ENCODE assay signal across 1 cellular context in the genomic region with DNA sequence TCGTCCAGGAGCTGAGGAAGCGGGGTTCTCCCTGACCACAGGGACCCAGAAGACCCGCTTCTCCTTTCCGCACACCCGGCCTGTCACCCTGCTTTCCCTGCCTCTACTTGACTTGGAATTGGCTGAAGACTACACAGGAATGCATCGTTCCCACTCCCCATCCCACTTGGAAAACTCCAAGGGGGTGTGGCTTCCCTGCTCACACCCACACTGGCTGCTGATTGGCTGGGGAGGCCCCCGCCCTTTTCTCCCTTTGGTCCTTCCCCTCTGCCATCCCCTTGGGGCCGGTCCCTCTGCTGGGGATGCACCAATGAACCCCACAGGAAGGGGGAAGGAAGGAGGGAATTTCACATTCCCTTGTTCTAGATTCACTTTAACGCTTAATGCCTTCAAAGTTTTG.
A peak's percentile ranks its signal among the peaks of the same experiment; 100 is the strongest.
TF ChIP-seq lines count a peak whose summit lies in the region.

No MANE protein-coding gene starts in this region.

TF ChIP-seq in K562, 482 proteins besides CTCF, POLR2A, EP300 and RAD21 (continued from another document and continues in another):
- TF ChIP-seq FOXK2 (conservative IDR thresholded peaks at IDR 0.05 in 1 of 2, IDR thresholded peaks at IDR 0.05 in 1 of 2; ENCODE audit: low read depth in 2 of 2) = peak in 1 of 2 experiments; percentile 86; a peak in 2 of 4 replicates
- TF ChIP-seq PHB (CRISPR knock-in tag; IDR thresholded peaks at IDR 0.05) = no peak
- no peak for TF ChIP-seq NONO (IDR thresholded peaks at IDR 0.05; ENCODE audit: low read depth in 2 of 2, low read length in 1 of 2)
- TF ChIP-seq, protein P1, sequence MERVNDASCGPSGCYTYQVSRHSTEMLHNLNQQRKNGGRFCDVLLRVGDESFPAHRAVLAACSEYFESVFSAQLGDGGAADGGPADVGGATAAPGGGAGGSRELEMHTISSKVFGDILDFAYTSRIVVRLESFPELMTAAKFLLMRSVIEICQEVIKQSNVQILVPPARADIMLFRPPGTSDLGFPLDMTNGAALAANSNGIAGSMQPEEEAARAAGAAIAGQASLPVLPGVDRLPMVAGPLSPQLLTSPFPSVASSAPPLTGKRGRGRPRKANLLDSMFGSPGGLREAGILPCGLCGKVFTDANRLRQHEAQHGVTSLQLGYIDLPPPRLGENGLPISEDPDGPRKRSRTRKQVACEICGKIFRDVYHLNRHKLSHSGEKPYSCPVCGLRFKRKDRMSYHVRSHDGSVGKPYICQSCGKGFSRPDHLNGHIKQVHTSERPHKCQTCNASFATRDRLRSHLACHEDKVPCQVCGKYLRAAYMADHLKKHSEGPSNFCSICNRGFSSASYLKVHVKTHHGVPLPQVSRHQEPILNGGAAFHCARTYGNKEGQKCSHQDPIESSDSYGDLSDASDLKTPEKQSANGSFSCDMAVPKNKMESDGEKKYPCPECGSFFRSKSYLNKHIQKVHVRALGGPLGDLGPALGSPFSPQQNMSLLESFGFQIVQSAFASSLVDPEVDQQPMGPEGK (CRISPR knock-in tag; IDR thresholded peaks at IDR 0.05; ENCODE audit: borderline replicate concordance) = no peak
- TF ChIP-seq ZNF408 (CRISPR knock-in tag; IDR thresholded peaks at IDR 0.05; ENCODE audit: low read depth) = no peak
- TF ChIP-seq ZBTB1 (CRISPR knock-in tag; IDR thresholded peaks at IDR 0.05; ENCODE audit: borderline replicate concordance, low read depth) = no peak
- no peak for TF ChIP-seq SIX5 (IDR thresholded peaks at IDR 0.05; ENCODE audit: borderline replicate concordance in 1 of 2, insufficient read depth in 1 of 2, low read depth in 1 of 2, low read length in 2 of 2)
- no peak for TF ChIP-seq MAFF (IDR thresholded peaks at IDR 0.05; ENCODE audit: low read length)
- no peak for TF ChIP-seq CHCHD3 (CRISPR knock-in tag; IDR thresholded peaks at IDR 0.05)
- no peak for TF ChIP-seq PML (IDR thresholded peaks at IDR 0.05; ENCODE audit: low read length)
- no peak for TF ChIP-seq NRF1 (conservative IDR thresholded peaks at IDR 0.05 in 1 of 2, IDR thresholded peaks at IDR 0.05 in 1 of 2)
- no peak for TF ChIP-seq RHOXF2B (CRISPR knock-in tag; conservative IDR thresholded peaks at IDR 0.05)
- no peak for TF ChIP-seq PHF8 (IDR thresholded peaks at IDR 0.05; ENCODE audit: borderline replicate concordance, low read length)
- TF ChIP-seq MXI1 (IDR thresholded peaks at IDR 0.05; ENCODE audit: low read depth, low read length) = no peak
- TF ChIP-seq, protein P2, sequence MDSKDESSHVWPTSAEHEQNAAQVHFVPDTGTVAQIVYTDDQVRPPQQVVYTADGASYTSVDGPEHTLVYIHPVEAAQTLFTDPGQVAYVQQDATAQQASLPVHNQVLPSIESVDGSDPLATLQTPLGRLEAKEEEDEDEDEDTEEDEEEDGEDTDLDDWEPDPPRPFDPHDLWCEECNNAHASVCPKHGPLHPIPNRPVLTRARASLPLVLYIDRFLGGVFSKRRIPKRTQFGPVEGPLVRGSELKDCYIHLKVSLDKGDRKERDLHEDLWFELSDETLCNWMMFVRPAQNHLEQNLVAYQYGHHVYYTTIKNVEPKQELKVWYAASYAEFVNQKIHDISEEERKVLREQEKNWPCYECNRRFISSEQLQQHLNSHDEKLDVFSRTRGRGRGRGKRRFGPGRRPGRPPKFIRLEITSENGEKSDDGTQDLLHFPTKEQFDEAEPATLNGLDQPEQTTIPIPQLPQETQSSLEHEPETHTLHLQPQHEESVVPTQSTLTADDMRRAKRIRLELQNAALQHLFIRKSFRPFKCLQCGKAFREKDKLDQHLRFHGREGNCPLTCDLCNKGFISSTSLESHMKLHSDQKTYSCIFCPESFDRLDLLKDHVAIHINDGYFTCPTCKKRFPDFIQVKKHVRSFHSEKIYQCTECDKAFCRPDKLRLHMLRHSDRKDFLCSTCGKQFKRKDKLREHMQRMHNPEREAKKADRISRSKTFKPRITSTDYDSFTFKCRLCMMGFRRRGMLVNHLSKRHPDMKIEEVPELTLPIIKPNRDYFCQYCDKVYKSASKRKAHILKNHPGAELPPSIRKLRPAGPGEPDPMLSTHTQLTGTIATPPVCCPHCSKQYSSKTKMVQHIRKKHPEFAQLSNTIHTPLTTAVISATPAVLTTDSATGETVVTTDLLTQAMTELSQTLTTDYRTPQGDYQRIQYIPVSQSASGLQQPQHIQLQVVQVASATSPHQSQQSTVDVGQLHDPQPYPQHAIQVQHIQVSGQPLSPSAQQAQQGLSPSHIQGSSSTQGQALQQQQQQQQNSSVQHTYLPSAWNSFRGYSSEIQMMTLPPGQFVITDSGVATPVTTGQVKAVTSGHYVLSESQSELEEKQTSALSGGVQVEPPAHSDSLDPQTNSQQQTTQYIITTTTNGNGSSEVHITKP (IDR thresholded peaks at IDR 0.05; ENCODE audit: partially characterized antibody) = peak; percentile 98
- 0 out of 2 replicates have a peak, but pooled peaks have one; percentile 4 for TF ChIP-seq BHLHE40 (IDR thresholded peaks at IDR 0.05; ENCODE audit: low read length)
- no peak for TF ChIP-seq POLR3G (IDR thresholded peaks at IDR 0.05; ENCODE audit: extremely low read depth, insufficient read length, insufficient replicate concordance)
- TF ChIP-seq, protein P3, sequence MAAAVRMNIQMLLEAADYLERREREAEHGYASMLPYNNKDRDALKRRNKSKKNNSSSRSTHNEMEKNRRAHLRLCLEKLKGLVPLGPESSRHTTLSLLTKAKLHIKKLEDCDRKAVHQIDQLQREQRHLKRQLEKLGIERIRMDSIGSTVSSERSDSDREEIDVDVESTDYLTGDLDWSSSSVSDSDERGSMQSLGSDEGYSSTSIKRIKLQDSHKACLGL (CRISPR knock-in tag; IDR thresholded peaks at IDR 0.05; ENCODE audit: borderline replicate concordance, poor library complexity, severe bottlenecking) = no peak
- TF ChIP-seq MBD2 (IDR thresholded peaks at IDR 0.05; ENCODE audit: borderline replicate concordance, low read depth) = peak; percentile 91
- no peak for TF ChIP-seq KAT7 (CRISPR knock-in tag; IDR thresholded peaks at IDR 0.05; ENCODE audit: borderline replicate concordance)
- TF ChIP-seq XRCC3 (IDR thresholded peaks at IDR 0.05) = no peak
- TF ChIP-seq, protein P4, sequence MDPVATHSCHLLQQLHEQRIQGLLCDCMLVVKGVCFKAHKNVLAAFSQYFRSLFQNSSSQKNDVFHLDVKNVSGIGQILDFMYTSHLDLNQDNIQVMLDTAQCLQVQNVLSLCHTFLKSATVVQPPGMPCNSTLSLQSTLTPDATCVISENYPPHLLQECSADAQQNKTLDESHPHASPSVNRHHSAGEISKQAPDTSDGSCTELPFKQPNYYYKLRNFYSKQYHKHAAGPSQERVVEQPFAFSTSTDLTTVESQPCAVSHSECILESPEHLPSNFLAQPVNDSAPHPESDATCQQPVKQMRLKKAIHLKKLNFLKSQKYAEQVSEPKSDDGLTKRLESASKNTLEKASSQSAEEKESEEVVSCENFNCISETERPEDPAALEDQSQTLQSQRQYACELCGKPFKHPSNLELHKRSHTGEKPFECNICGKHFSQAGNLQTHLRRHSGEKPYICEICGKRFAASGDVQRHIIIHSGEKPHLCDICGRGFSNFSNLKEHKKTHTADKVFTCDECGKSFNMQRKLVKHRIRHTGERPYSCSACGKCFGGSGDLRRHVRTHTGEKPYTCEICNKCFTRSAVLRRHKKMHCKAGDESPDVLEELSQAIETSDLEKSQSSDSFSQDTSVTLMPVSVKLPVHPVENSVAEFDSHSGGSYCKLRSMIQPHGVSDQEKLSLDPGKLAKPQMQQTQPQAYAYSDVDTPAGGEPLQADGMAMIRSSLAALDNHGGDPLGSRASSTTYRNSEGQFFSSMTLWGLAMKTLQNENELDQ (CRISPR knock-in tag; IDR thresholded peaks at IDR 0.05; ENCODE audit: borderline replicate concordance) = no peak
- TF ChIP-seq, protein P5, sequence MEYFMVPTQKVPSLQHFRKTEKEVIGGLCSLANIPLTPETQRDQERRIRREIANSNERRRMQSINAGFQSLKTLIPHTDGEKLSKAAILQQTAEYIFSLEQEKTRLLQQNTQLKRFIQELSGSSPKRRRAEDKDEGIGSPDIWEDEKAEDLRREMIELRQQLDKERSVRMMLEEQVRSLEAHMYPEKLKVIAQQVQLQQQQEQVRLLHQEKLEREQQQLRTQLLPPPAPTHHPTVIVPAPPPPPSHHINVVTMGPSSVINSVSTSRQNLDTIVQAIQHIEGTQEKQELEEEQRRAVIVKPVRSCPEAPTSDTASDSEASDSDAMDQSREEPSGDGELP (CRISPR knock-in tag; IDR thresholded peaks at IDR 0.05; ENCODE audit: borderline replicate concordance) = no peak
- peak; percentile 64; the same call in 1 of the 2 replicates for TF ChIP-seq TCF7L2 (IDR thresholded peaks at IDR 0.05; ENCODE audit: low read depth, low read length)
- TF ChIP-seq PTTG1 (tag; IDR thresholded peaks at IDR 0.05; ENCODE audit: low read depth) = no peak
- no peak for TF ChIP-seq KLF6 (CRISPR knock-in tag; IDR thresholded peaks at IDR 0.05; ENCODE audit: borderline replicate concordance)
- TF ChIP-seq SRSF3 (IDR thresholded peaks at IDR 0.05; ENCODE audit: insufficient read depth, low read length) = no peak
- TF ChIP-seq CREM (IDR thresholded peaks at IDR 0.05; ENCODE audit: low read depth) = no peak
- no peak for TF ChIP-seq FOXP1 (CRISPR knock-in tag; IDR thresholded peaks at IDR 0.05)
- TF ChIP-seq SRSF9 (IDR thresholded peaks at IDR 0.05; ENCODE audit: borderline replicate concordance, low read depth, low read length) = no peak
- TF ChIP-seq FOS (IDR thresholded peaks at IDR 0.05; ENCODE audit: extremely low read depth, insufficient read length) = peak; percentile 80
- TF ChIP-seq ELF2 (CRISPR knock-in tag; IDR thresholded peaks at IDR 0.05) = no peak
- TF ChIP-seq ZNF3 (CRISPR knock-in tag; IDR thresholded peaks at IDR 0.05) = no peak
- TF ChIP-seq NCOA6 (IDR thresholded peaks at IDR 0.05) = no peak
- no peak for TF ChIP-seq TEAD4 (IDR thresholded peaks at IDR 0.05; ENCODE audit: low read length)
- no peak for TF ChIP-seq TEAD4 (CRISPR knock-in tag; IDR thresholded peaks at IDR 0.05; ENCODE audit: borderline replicate concordance)
- no peak for TF ChIP-seq YBX1 (IDR thresholded peaks at IDR 0.05)
- TF ChIP-seq TBP (optimal IDR thresholded peaks at IDR 0.05; ENCODE audit: low read depth, low read length) = no peak
- TF ChIP-seq JUND (IDR thresholded peaks at IDR 0.05; ENCODE audit: borderline replicate concordance, low read depth, low read length) = peak; percentile 43; the same call in 1 of the 2 replicates
- TF ChIP-seq JUND (tag; IDR thresholded peaks at IDR 0.05; ENCODE audit: borderline replicate concordance, low read depth, low read length) = no peak
- TF ChIP-seq, protein P6, sequence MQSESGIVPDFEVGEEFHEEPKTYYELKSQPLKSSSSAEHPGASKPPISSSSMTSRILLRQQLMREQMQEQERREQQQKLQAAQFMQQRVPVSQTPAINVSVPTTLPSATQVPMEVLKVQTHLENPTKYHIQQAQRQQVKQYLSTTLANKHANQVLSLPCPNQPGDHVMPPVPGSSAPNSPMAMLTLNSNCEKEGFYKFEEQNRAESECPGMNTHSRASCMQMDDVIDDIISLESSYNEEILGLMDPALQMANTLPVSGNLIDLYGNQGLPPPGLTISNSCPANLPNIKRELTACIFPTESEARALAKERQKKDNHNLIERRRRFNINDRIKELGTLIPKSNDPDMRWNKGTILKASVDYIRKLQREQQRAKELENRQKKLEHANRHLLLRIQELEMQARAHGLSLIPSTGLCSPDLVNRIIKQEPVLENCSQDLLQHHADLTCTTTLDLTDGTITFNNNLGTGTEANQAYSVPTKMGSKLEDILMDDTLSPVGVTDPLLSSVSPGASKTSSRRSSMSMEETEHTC (IDR thresholded peaks at IDR 0.05) = no peak
- TF ChIP-seq CTBP1 (IDR thresholded peaks at IDR 0.05; ENCODE audit: borderline replicate concordance) = no peak
- TF ChIP-seq, protein P7, sequence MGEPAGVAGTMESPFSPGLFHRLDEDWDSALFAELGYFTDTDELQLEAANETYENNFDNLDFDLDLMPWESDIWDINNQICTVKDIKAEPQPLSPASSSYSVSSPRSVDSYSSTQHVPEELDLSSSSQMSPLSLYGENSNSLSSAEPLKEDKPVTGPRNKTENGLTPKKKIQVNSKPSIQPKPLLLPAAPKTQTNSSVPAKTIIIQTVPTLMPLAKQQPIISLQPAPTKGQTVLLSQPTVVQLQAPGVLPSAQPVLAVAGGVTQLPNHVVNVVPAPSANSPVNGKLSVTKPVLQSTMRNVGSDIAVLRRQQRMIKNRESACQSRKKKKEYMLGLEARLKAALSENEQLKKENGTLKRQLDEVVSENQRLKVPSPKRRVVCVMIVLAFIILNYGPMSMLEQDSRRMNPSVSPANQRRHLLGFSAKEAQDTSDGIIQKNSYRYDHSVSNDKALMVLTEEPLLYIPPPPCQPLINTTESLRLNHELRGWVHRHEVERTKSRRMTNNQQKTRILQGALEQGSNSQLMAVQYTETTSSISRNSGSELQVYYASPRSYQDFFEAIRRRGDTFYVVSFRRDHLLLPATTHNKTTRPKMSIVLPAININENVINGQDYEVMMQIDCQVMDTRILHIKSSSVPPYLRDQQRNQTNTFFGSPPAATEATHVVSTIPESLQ (CRISPR knock-in tag; IDR thresholded peaks at IDR 0.05) = no peak
- TF ChIP-seq POLR2B (IDR thresholded peaks at IDR 0.05; ENCODE audit: low read depth, partially characterized antibody) = peak; percentile 8
- no peak for TF ChIP-seq ATF1 (CRISPR knock-in tag; IDR thresholded peaks at IDR 0.05)
- TF ChIP-seq ATF1 (tag; IDR thresholded peaks at IDR 0.05) = no peak
- no peak for TF ChIP-seq ESRRB (CRISPR knock-in tag; IDR thresholded peaks at IDR 0.05; ENCODE audit: borderline replicate concordance)
- peak; percentile 5; the same call in 1 of the 2 replicates for TF ChIP-seq SUPT5H (IDR thresholded peaks at IDR 0.05)
- no peak for TF ChIP-seq ZNF431 (CRISPR knock-in tag; IDR thresholded peaks at IDR 0.05)
- no peak for TF ChIP-seq ZNF165 (CRISPR knock-in tag; IDR thresholded peaks at IDR 0.05; ENCODE audit: borderline replicate concordance)
- TF ChIP-seq, protein P8, sequence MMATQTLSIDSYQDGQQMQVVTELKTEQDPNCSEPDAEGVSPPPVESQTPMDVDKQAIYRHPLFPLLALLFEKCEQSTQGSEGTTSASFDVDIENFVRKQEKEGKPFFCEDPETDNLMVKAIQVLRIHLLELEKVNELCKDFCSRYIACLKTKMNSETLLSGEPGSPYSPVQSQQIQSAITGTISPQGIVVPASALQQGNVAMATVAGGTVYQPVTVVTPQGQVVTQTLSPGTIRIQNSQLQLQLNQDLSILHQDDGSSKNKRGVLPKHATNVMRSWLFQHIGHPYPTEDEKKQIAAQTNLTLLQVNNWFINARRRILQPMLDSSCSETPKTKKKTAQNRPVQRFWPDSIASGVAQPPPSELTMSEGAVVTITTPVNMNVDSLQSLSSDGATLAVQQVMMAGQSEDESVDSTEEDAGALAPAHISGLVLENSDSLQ (IDR thresholded peaks at IDR 0.05) = peak; percentile 23; the same call in 1 of the 2 replicates
- TF ChIP-seq MEF2D (tag; conservative IDR thresholded peaks at IDR 0.05; ENCODE audit: low read depth) = no peak
- TF ChIP-seq, protein P9, sequence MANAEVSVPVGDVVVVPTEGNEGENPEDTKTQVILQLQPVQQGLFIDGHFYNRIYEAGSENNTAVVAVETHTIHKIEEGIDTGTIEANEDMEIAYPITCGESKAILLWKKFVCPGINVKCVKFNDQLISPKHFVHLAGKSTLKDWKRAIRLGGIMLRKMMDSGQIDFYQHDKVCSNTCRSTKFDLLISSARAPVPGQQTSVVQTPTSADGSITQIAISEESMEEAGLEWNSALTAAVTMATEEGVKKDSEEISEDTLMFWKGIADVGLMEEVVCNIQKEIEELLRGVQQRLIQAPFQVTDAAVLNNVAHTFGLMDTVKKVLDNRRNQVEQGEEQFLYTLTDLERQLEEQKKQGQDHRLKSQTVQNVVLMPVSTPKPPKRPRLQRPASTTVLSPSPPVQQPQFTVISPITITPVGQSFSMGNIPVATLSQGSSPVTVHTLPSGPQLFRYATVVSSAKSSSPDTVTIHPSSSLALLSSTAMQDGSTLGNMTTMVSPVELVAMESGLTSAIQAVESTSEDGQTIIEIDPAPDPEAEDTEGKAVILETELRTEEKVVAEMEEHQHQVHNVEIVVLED (CRISPR knock-in tag; IDR thresholded peaks at IDR 0.05) = no peak
